ENCODE assay signal across 27 cellular contexts in genomic region chr4:15568814-15569213, GRCh38.
"Had no signal": no experiment of that assay in that cellular context is flagged by ENCODE, and none has a peak within 500 bp of the region (broad histone marks: within the 10 kb centered on the region; RNA-seq: fewer than 3 reads in every experiment).

No MANE protein-coding gene starts in this region.

- H3K27me3 Mint-ChIP-seq: dendritic cell treated with granulocyte-macrophage colony-stimulating factor and Interleukin-4, amounts not matched to agents 40 ng/mL and 50 ng/mL, for 4 days; naive thymus-derived CD4-positive, alpha-beta T cell had no signal

- H3K27me3 ChIP-seq: colonic mucosa, left lung, ovary, right lobe of liver, stomach, thyroid gland, vagina had no signal

- DNase-seq: colonic mucosa; effector CD8-positive, alpha-beta T cell; endodermal cell; head of caudate nucleus; left cardiac atrium; left lung; mesenchymal stem cell; mucosa of descending colon; naive thymus-derived CD4-positive, alpha-beta T cell; nephron progenitor cell; nucleus accumbens; ovary; right lobe of liver; stimulated activated CD4-positive, alpha-beta T cell treated with anti-CD3 and anti-CD28 coated beads, Interleukin-12 subunit alpha, Interleukin-12 subunit beta, amount 100 ng/mL, for 4 hours; stimulated activated CD4-positive, alpha-beta T cell treated with anti-CD3 and anti-CD28 coated beads, Interleukin-2, amount 100 ng/mL, for 24 hours; stimulated activated CD4-positive, alpha-beta T cell treated with anti-CD3 and anti-CD28 coated beads, Interleukin-4, amount 100 ng/mL, for 24 hours; stimulated activated naive CD4-positive, alpha-beta T cell treated with Interleukin-2 at 50 U/mL for 16 hours; stomach; thyroid gland; trophoblast cell had no signal

- H3K27ac ChIP-seq: colonic mucosa, epithelial cell of prostate, left lung, ovary, right lobe of liver, stomach, thyroid gland, vagina had no signal

- H3K4me1 ChIP-seq: colonic mucosa, left lung, right lobe of liver, stomach, thyroid gland, vagina had no signal

- ATAC-seq: esophagus mucosa; left cardiac atrium; left lung; mucosa of descending colon; naive thymus-derived CD4-positive, alpha-beta T cell; right lobe of liver; stimulated activated effector memory CD8-positive, alpha-beta T cell treated with anti-CD3 and anti-CD28 coated beads, Interleukin-12 subunit alpha, Interleukin-12 subunit beta, amount 100 ng/mL, for 72 hours had no signal

- H3K4me3 Mint-ChIP-seq: dendritic cell treated with granulocyte-macrophage colony-stimulating factor and Interleukin-4, amounts not matched to agents 40 ng/mL and 50 ng/mL, for 4 days; endodermal cell; mesothelial cell of epicardium; naive thymus-derived CD4-positive, alpha-beta T cell; nephron progenitor cell; stimulated activated effector memory CD8-positive, alpha-beta T cell treated with anti-CD3 and anti-CD28 coated beads, Interleukin-12 subunit alpha, Interleukin-12 subunit beta, amount 100 ng/mL, for 72 hours had no signal

- H3K4me1 Mint-ChIP-seq: endodermal cell; mesothelial cell of epicardium; naive thymus-derived CD4-positive, alpha-beta T cell; nephron progenitor cell; stimulated activated effector memory CD8-positive, alpha-beta T cell treated with anti-CD3 and anti-CD28 coated beads, Interleukin-12 subunit alpha, Interleukin-12 subunit beta, amount 100 ng/mL, for 72 hours had no signal

- H3K4me3 ChIP-seq: colonic mucosa, left lung, mucosa of descending colon, ovary, right lobe of liver, smooth muscle cell, stomach, thyroid gland, vagina had no signal

- H3K36me3 ChIP-seq: colonic mucosa, ovary had no signal

- H3K9me3 Mint-ChIP-seq: dendritic cell treated with granulocyte-macrophage colony-stimulating factor and Interleukin-4, amounts not matched to agents 40 ng/mL and 50 ng/mL, for 4 days; endodermal cell; mesothelial cell of epicardium; nephron progenitor cell; stimulated activated effector memory CD8-positive, alpha-beta T cell treated with anti-CD3 and anti-CD28 coated beads, Interleukin-12 subunit alpha, Interleukin-12 subunit beta, amount 100 ng/mL, for 72 hours had no signal

- H3K9me3 ChIP-seq: colonic mucosa, left lung, mucosa of descending colon, ovary, right lobe of liver, stomach, thyroid gland, vagina had no signal

- H3K4me2 ChIP-seq: smooth muscle cell had no signal

- H3K27ac Mint-ChIP-seq: dendritic cell treated with granulocyte-macrophage colony-stimulating factor and Interleukin-4, amounts not matched to agents 40 ng/mL and 50 ng/mL, for 4 days; endodermal cell; mesothelial cell of epicardium; nephron progenitor cell; stimulated activated effector memory CD8-positive, alpha-beta T cell treated with anti-CD3 and anti-CD28 coated beads, Interleukin-12 subunit alpha, Interleukin-12 subunit beta, amount 100 ng/mL, for 72 hours had no signal
